11 cellular contexts compared by ENCODE assay signal in the genomic region with DNA sequence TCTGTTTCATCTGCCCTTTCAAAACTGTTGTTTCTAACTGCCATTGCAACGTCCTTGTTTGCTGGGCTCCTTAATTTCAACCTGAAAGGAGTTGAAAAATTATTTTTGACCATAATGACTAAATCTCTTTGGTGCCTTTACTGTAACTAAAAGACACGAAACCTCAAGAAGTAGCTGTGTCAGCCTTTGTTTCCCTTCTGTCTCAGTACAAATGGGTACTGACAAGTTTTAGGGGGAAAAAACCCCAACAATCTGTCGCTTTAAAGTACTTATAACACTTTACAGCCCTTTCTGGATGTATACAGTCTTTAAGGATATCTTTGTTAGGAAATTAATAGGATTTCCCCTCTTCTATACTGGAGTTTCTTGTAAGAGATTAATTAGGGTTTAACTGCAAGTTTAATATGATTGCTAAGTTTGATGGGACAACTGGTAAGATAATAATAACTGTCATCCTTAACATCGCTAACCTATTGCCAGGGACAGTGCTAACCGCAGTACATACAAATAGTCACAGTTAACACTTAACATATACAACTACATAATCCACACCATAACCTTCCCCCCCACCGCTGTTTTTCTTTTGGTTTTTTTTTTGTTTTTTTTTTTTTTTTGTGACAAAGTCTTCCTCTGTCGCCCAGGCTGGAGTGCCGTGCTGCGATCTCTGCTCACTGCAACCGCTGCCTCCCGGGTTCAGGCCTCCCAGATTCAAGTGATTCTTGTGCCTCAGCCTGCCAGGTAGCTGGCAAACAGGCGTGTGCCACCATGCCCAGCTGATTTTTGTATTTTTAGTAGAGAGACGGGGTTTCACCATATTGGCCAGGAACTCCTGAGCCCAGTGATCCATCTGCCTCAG. TPM values are rescaled to one million over a fixed set of nuclear protein-coding genes. Genes with fewer than 3 reads are reported as not detected.
A peak's percentile ranks its signal among the peaks of the same experiment; 100 is the strongest.
DNase-seq lines count a peak whose midpoint lies in the region; ATAC-seq and TF ChIP-seq lines count a peak whose summit lies in the region.
"Had no signal": no experiment of that assay in that cellular context is flagged by ENCODE, and none has a peak within 500 bp of the region (broad histone marks: within the 10 kb centered on the region; RNA-seq: fewer than 3 reads in every experiment).

No MANE protein-coding gene starts in this region.

- H3K27me3 ChIP-seq in DND-41 (ENCODE audit: insufficient read depth, low read length, poor library complexity) (no peaks in the 10 kb centered on the region), gastrocnemius medialis (no peaks in the 10 kb centered on the region)

- H3K4me2 ChIP-seq in DND-41 (ENCODE audit: insufficient read depth, low read length) = peak overlapping the region; percentile 71

- H4K20me1 ChIP-seq in DND-41 (ENCODE audit: insufficient read depth, low read length) = peaks cover 1% of the 10 kb centered on the region; the same call in 1 of the 2 replicates

- peaks cover 71% of the 10 kb centered on the region for H3K79me2 ChIP-seq in DND-41 (ENCODE audit: insufficient read depth, low read length)

- H3K4me3 Mint-ChIP-seq in T-cell = peak overlapping the region; percentile 3 to 59 (median 14)

- H3K36me3 Mint-ChIP-seq in T-cell = no peaks in the 10 kb centered on the region

- no peak for TF ChIP-seq POLR2A in gastrocnemius medialis (IDR thresholded peaks at IDR 0.05)

- H3K9me3 Mint-ChIP-seq in T-cell = peaks cover 0 to 6% (median 0%) of the 10 kb centered on the region in 3 donors

- in situ Hi-C loops in gastrocnemius medialis (cut with MboI; ENCODE audit: low sequenced_read_pairs in 4 of 4) = no loop called here

- H3K27ac Mint-ChIP-seq in T-cell = peak overlapping the region in 1 of 2 donors; percentile 37

- peaks cover 12 to 21% (median 17%) of the 10 kb centered on the region in 3 donors for H3K4me1 Mint-ChIP-seq in T-cell

- peak overlapping the region; percentile 57 for H3K9ac ChIP-seq in DND-41 (ENCODE audit: low read depth, low read length)

- H3K27ac ChIP-seq in DND-41 (ENCODE audit: low read length) = peak overlapping the region; percentile 88
- peak overlapping the region in 3 of 4 donors; percentile 14 to 39 (median 32) for H3K27ac ChIP-seq in gastrocnemius medialis

- POLR2A ChIA-PET in T-cell (lab: Charles Lee) = no interaction called here

- DNase-seq in DND-41 (peak; percentile 64), T-cell (no peak), globus pallidus (ENCODE audit: low spot score) (peak; percentile 53), gastrocnemius medialis (no peak), SIG-M5 treated with dmso at 0.1 percent for 504 hours (lab: John Stamatoyannopoulos, UW; ENCODE audit: unreplicated experiment) (no peak)
- DNase-seq: activated gamma-delta T cell, NCI-H1930 had no signal

- peak overlapping the region; percentile 72 for H2AFZ ChIP-seq in DND-41 (ENCODE audit: low read depth, low read length)

- H3K4me1 ChIP-seq in DND-41 (ENCODE audit: insufficient read depth, low read length) (peaks cover 66% of the 10 kb centered on the region), gastrocnemius medialis (peaks cover 14% of the 10 kb centered on the region in 2 donors)

- H3K9me3 ChIP-seq in DND-41 (ENCODE audit: insufficient read depth, low read length, severe bottlenecking) (no peaks in the 10 kb centered on the region), gastrocnemius medialis (no peaks in the 10 kb centered on the region)

- TF ChIP-seq CTCF in DND-41 (IDR thresholded peaks at IDR 0.05; ENCODE audit: borderline replicate concordance, extremely low read depth, low read length, poor library complexity, severe bottlenecking) (no peak), gastrocnemius medialis (IDR thresholded peaks at IDR 0.05 in 4 of 5, conservative IDR thresholded peaks at IDR 0.05 in 1 of 5) (no peak)

- CTCF ChIA-PET in T-cell (lab: Charles Lee) = interaction anchor here in 1 of 2 donors (0.5 to 0.7 kb wide), 2 partner anchors 20 to 223 kb away, joined by 5 read pairs; no protein-coding TSS in a partner anchor

- 0 out of 3 replicates have a peak, but pooled peaks have one; percentile 8 for ATAC-seq in DND-41 (ENCODE audit: insufficient read depth, low read depth)
- no peak for ATAC-seq in T-cell (replicated peaks in 1 of 4)
- no peak for ATAC-seq in gastrocnemius medialis
- ATAC-seq in GM18858 (IDR thresholded peaks at IDR 0.05; ENCODE audit: unreplicated experiment) = no peak
- ATAC-seq in GM18517 (IDR thresholded peaks at IDR 0.05; ENCODE audit: unreplicated experiment) = no peak
- ATAC-seq in HG02588 (IDR thresholded peaks at IDR 0.05; ENCODE audit: unreplicated experiment) = no peak

- H3K36me3 ChIP-seq in DND-41 (ENCODE audit: insufficient read depth, low read length) (peaks cover 19% of the 10 kb centered on the region), gastrocnemius medialis (no peaks in the 10 kb centered on the region)

- peaks cover 63 to 81% of the 10 kb centered on the region in 2 donors for H3K27me3 Mint-ChIP-seq in T-cell

- intact Hi-C loops in gastrocnemius medialis (cut with DNase I; ENCODE audit: low total_unique reads) = loop anchor here (2.0 to 5.0 kb wide), 2 partner anchors 49 to 108 kb away; partner anchors contain the start of gene PPP4R2

- H3K4me3 ChIP-seq in DND-41 (ENCODE audit: low read depth in 1 of 2, low read length in 2 of 2) = peak overlapping the region; percentile 58 to 62
- no peak overlapping the region for H3K4me3 ChIP-seq in gastrocnemius medialis

RNA-seq across cellular contexts. Expression of gene GXYLT2, which starts 1.7 kb away (rescaled TPM):
- total RNA-seq in T-cell (under 1 TPM in 2 of 5 donors, not detected in 3; 0.09 to 0.19 TPM), gastrocnemius medialis (under 1 TPM in 3 of 4 donors, not detected in 1; 0.31 to 0.94 (median 0.38) TPM)
- total RNA-seq: T-helper 2 cell treated with Interferon-gamma antibody and Interleukin-4, amounts not matched to agents 100 ng/mL and 5 ng/mL, for 36 hours had no signal

RNA-seq across cellular contexts. Expression of gene SHQ1, which starts 41.3 kb away (rescaled TPM):
- total RNA-seq in T-cell (10 to 100 TPM; 16.6 to 29.0 (median 27.8) TPM), gastrocnemius medialis (10 to 100 TPM in 3 of 4 donors, 1 to 10 TPM in 1; 9.2 to 15.0 (median 12.6) TPM)

Comparison
In these comparisons a context has a peak if more than half of its experiments do, and no peak if none do; other contexts are left out.
1. DNase-seq: peak in DND-41 (single experiment) and globus pallidus (single experiment); none in T-cell (0 of 34), gastrocnemius medialis (0 of 2) and SIG-M5 treated with dmso at 0.1 percent for 504 hours (single experiment).
2. H3K4me3 ChIP-seq: peak in DND-41 (2 of 2); none in gastrocnemius medialis (0 of 4).